In genomic region chr1:205775717-205776056, GRCh38 we compare ENCODE assay signal across 8 cellular contexts. TPM values are rescaled to one million over a fixed set of nuclear protein-coding genes. Genes with fewer than 3 reads are reported as not detected.
DNase-seq lines count a peak whose midpoint lies in the region; ATAC-seq and TF ChIP-seq lines count a peak whose summit lies in the region.

No MANE protein-coding gene starts in this region.

- H3K9me3 ChIP-seq in BE2C (no peaks in the 10 kb centered on the region), testis (no peaks in the 10 kb centered on the region)
- no peaks in the 10 kb centered on the region for H3K9me3 ChIP-seq in effector memory CD4-positive, alpha-beta T cell (ENCODE audit: control insufficient read depth, low read length)

- peak overlapping the region; percentile 94 for H3K27ac ChIP-seq in effector memory CD4-positive, alpha-beta T cell (ENCODE audit: insufficient read depth, low read length, poor library complexity, severe bottlenecking)
- H3K27ac ChIP-seq in testis: no peak overlapping the region

- peaks cover 0 to 3% (median 2%) of the 10 kb centered on the region in 3 donors for H3K36me3 Mint-ChIP-seq in naive thymus-derived CD8-positive, alpha-beta T cell

- DNase-seq in BE2C (no peak), MV-4-11 (lab: John Stamatoyannopoulos, UW) (peak; percentile 56), testis (no peak), NCI-H345 (lab: John Stamatoyannopoulos, UW) (no peak)
- no peak for DNase-seq in effector memory CD4-positive, alpha-beta T cell
- no peak for DNase-seq in naive thymus-derived CD8-positive, alpha-beta T cell

- H3K4me1 Mint-ChIP-seq in naive thymus-derived CD8-positive, alpha-beta T cell: peaks cover 25 to 66% (median 56%) of the 10 kb centered on the region in 4 donors

- H3K4me3 ChIP-seq in BE2C (ENCODE audit: low read depth, low read length) (peak overlapping the region; percentile 86), testis (peak overlapping the region in 1 of 2 donors; percentile 80)
- H3K4me3 ChIP-seq in effector memory CD4-positive, alpha-beta T cell (ENCODE audit: insufficient read depth, low read depth, low read length, poor library complexity, severe bottlenecking): peak overlapping the region; percentile 76

- ATAC-seq in naive thymus-derived CD8-positive, alpha-beta T cell: no peak
- ATAC-seq in GM18511 (IDR thresholded peaks at IDR 0.05; ENCODE audit: unreplicated experiment): no peak
- no peak for ATAC-seq in GM19397 (IDR thresholded peaks at IDR 0.05; ENCODE audit: unreplicated experiment)

- POLR2A ChIA-PET in naive thymus-derived CD8-positive, alpha-beta T cell (lab: Charles Lee): interaction anchor here (0.7 to 5.5 kb wide), 8 partner anchors 16 to 174 kb away, joined by 4 to 84 read pairs (median 8); partner anchors contain the start of genes ELK4, NUCKS1 and SLC41A1

- H3K36me3 ChIP-seq in BE2C (no peaks in the 10 kb centered on the region), testis (ENCODE audit: low read depth, missing control alignments) (no peaks in the 10 kb centered on the region)
- H3K36me3 ChIP-seq in effector memory CD4-positive, alpha-beta T cell (ENCODE audit: control insufficient read depth, insufficient read depth, low read length): peaks cover 1% of the 10 kb centered on the region

- peak overlapping the region; percentile 97 to 98 (median 98) for H3K27ac Mint-ChIP-seq in naive thymus-derived CD8-positive, alpha-beta T cell

- no peaks in the 10 kb centered on the region for H3K4me1 ChIP-seq in BE2C
- peaks cover 19% of the 10 kb centered on the region for H3K4me1 ChIP-seq in effector memory CD4-positive, alpha-beta T cell (ENCODE audit: control insufficient read depth, insufficient read depth, low read length, poor library complexity, severe bottlenecking)
- H3K4me1 ChIP-seq in testis: peaks cover 3% of the 10 kb centered on the region

- no peaks in the 10 kb centered on the region for H3K9me3 Mint-ChIP-seq in naive thymus-derived CD8-positive, alpha-beta T cell

- no peak for TF ChIP-seq POLR2A in testis (IDR thresholded peaks at IDR 0.05)

- H3K27me3 ChIP-seq in BE2C (no peaks in the 10 kb centered on the region; the same call in none of the 2 replicates), testis (no peaks in the 10 kb centered on the region)
- no peaks in the 10 kb centered on the region for H3K27me3 ChIP-seq in effector memory CD4-positive, alpha-beta T cell (replicated peaks; ENCODE audit: control insufficient read depth, insufficient read depth, low read length, poor library complexity, severe bottlenecking)

- intact Hi-C loops in testis (cut with DNase I; ENCODE audit: low total_unique reads): no loop called here

- no peaks in the 10 kb centered on the region for H3K27me3 Mint-ChIP-seq in naive thymus-derived CD8-positive, alpha-beta T cell

- no peak for TF ChIP-seq CTCF in BE2C (IDR thresholded peaks at IDR 0.05; ENCODE audit: low read depth, low read length)
- TF ChIP-seq CTCF in testis (IDR thresholded peaks at IDR 0.05): no peak

- peak overlapping the region; percentile 89 to 99 (median 94) for H3K4me3 Mint-ChIP-seq in naive thymus-derived CD8-positive, alpha-beta T cell

RNA-seq across cellular contexts. Expression of gene RAB29, which starts 0.4 kb away (rescaled TPM):
- polyA plus RNA-seq in BE2C (2012; ENCODE audit: insufficient read depth, insufficient read length, low read depth): 11.6 TPM
- total RNA-seq in naive thymus-derived CD8-positive, alpha-beta T cell: 10 to 100 TPM; 50.2 to 50.3 TPM
- 100 to 1,000 TPM in 1 of 3 donors, 10 to 100 TPM in 2; 71.3 to 113 (median 84.6) TPM for polyA plus RNA-seq in naive thymus-derived CD8-positive, alpha-beta T cell
- total RNA-seq in testis: 10 to 100 TPM in 1 of 2 donors, 1 to 10 TPM in 1; 7.4 to 10.8 TPM
- 8.3 TPM for polyA plus RNA-seq in testis (ENCODE audit: insufficient read depth, low read depth, low replicate concordance)

RNA-seq across cellular contexts. Expression of gene NUCKS1, which starts 25.7 kb away (rescaled TPM):
- 99.7 TPM for polyA plus RNA-seq in BE2C (2012; ENCODE audit: insufficient read depth, insufficient read length, low read depth)
- 100 to 1,000 TPM; 110 to 115 TPM for total RNA-seq in naive thymus-derived CD8-positive, alpha-beta T cell
- polyA plus RNA-seq in naive thymus-derived CD8-positive, alpha-beta T cell: 10 to 100 TPM; 17.3 to 26.1 (median 18.6) TPM
- total RNA-seq in testis: 10 to 100 TPM; 57.7 to 98.6 TPM
- polyA plus RNA-seq in testis (ENCODE audit: insufficient read depth, low read depth, low replicate concordance): 66.3 TPM

RNA-seq across cellular contexts. Expression of gene SLC41A1, which starts 37.3 kb away (rescaled TPM):
- polyA plus RNA-seq in BE2C (2012; ENCODE audit: insufficient read depth, insufficient read length, low read depth): 13.4 TPM
- 10 to 100 TPM; 29.0 to 31.0 TPM for total RNA-seq in naive thymus-derived CD8-positive, alpha-beta T cell
- 10 to 100 TPM in 2 of 3 donors, 1 to 10 TPM in 1; 9.0 to 19.3 (median 13.1) TPM for polyA plus RNA-seq in naive thymus-derived CD8-positive, alpha-beta T cell
- total RNA-seq in testis: 100 to 1,000 TPM; 122 to 137 TPM
- 94.7 TPM for polyA plus RNA-seq in testis (ENCODE audit: insufficient read depth, low read depth, low replicate concordance)

Comparison
In these comparisons a context has a peak if more than half of its experiments do, and no peak if none do; other contexts are left out.
1. RNA of gene RAB29, which starts 0.4 kb away (total RNA-seq): 50.2 to 50.3 TPM in naive thymus-derived CD8-positive, alpha-beta T cell; 7.4 to 10.8 TPM in testis; every median in the first group is over 4 times any median in the second.